ENCODE assay signal across 13 cellular contexts in the genomic region with DNA sequence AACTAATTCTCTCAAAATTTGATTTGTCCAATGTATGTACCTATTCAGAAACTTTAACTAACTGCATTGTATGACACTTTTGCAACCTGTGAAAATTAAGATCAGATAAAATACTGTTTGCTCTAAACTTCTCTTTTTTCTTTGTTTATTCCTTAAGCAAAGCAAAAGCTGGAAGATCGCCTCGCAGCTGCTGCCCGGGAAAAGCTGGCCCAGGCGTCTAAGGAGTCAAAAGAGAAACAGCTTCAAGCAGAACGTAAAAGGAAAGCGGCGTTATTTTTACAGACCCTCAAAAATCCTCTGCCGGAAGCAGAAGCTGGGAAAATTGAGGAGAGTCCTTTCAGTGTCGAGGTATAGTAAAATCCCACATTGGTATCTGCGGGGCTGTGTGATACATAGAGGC. TPM values are rescaled to one million over a fixed set of nuclear protein-coding genes. Genes with fewer than 3 reads are reported as not detected.
A peak's percentile ranks its signal among the peaks of the same experiment; 100 is the strongest.
DNase-seq lines count a peak whose midpoint lies in the region; ATAC-seq lines count a peak whose summit lies in the region.
"Had no signal": no experiment of that assay in that cellular context is flagged by ENCODE, and none has a peak within 500 bp of the region (broad histone marks: within the 10 kb centered on the region; RNA-seq: fewer than 3 reads in every experiment).

No MANE protein-coding gene starts in this region.

- peaks cover 16% of the 10 kb centered on the region for H3K4me1 Mint-ChIP-seq in stimulated activated memory B cell treated with anti-CD40 and anti-IgM and Interleukin-4, amounts not matched to agents 10 μg/mL and 1 μg/mL and 100 μg/mL, for 72 hours
- H3K4me1 Mint-ChIP-seq in activated CD4-positive, alpha-beta memory T cell treated with anti-CD3 and anti-CD28 coated beads, Interleukin-2, amount 10 ng/mL, durations not matched to agents 7 days and 5 days, result no peaks in the 10 kb centered on the region

- H3K27ac ChIP-seq in BLaER1 treated with 17β-estradiol and CSF1 and Interleukin-3, amounts not matched to agents 10 nM and 100 nM, result peak overlapping the region; percentile 61 to 97 (median 83)
- H3K27ac ChIP-seq in cingulate gyrus (ENCODE audit: low read depth, low read length), result peak overlapping the region; percentile 69

- no peak for ATAC-seq in stimulated activated memory B cell treated with anti-CD40 and anti-IgM and Interleukin-4, amounts not matched to agents 10 μg/mL and 1 μg/mL and 100 μg/mL, for 72 hours
- ATAC-seq in HG02763 (IDR thresholded peaks at IDR 0.05; ENCODE audit: unreplicated experiment), result no peak

- no peaks in the 10 kb centered on the region for H3K9me3 Mint-ChIP-seq in stimulated activated memory B cell treated with anti-CD40 and anti-IgM and Interleukin-4, amounts not matched to agents 10 μg/mL and 1 μg/mL and 100 μg/mL, for 72 hours
- no peaks in the 10 kb centered on the region for H3K9me3 Mint-ChIP-seq in activated CD4-positive, alpha-beta memory T cell treated with anti-CD3 and anti-CD28 coated beads, Interleukin-2, amount 10 ng/mL, durations not matched to agents 7 days and 5 days
- H3K9me3 Mint-ChIP-seq: CD4-positive, alpha-beta T cell had no signal

- H4K20me1 ChIP-seq in BLaER1 treated with 17β-estradiol and CSF1 and Interleukin-3, amounts not matched to agents 10 nM and 100 nM, result peaks cover 0 to 76% (median 10%) of the 10 kb centered on the region in 11 experiments; a peak in 9 of 22 replicates

- peak overlapping the region in 9 of 10 experiments; percentile 15 to 51 (median 31); a peak in 12 of 20 replicates for H3K4me3 ChIP-seq in BLaER1 treated with 17β-estradiol and CSF1 and Interleukin-3, amounts not matched to agents 10 nM and 100 nM

- peak; percentile 5 for DNase-seq in medulla oblongata (ENCODE audit: extremely low spot score)
- no peak for DNase-seq in activated CD4-positive, alpha-beta memory T cell treated with anti-CD3 and anti-CD28 coated beads, Interleukin-2, amount 10 ng/mL, durations not matched to agents 7 days and 5 days
- no peak for DNase-seq in RPMI8226
- DNase-seq: C1 segment of cervical spinal cord; Calu3; CD4-positive, alpha-beta T cell; DND-41; GDM1; IMR-90 had no signal

- peaks cover 62% of the 10 kb centered on the region for H3K36me3 Mint-ChIP-seq in stimulated activated memory B cell treated with anti-CD40 and anti-IgM and Interleukin-4, amounts not matched to agents 10 μg/mL and 1 μg/mL and 100 μg/mL, for 72 hours
- peaks cover 48% of the 10 kb centered on the region for H3K36me3 Mint-ChIP-seq in activated CD4-positive, alpha-beta memory T cell treated with anti-CD3 and anti-CD28 coated beads, Interleukin-2, amount 10 ng/mL, durations not matched to agents 7 days and 5 days (ENCODE audit: low read depth)

- peak overlapping the region; percentile 78 to 98 (median 92) for H3K4me2 ChIP-seq in BLaER1 treated with 17β-estradiol and CSF1 and Interleukin-3, amounts not matched to agents 10 nM and 100 nM

- POLR2A ChIA-PET in activated CD4-positive, alpha-beta memory T cell treated with anti-CD3 and anti-CD28 coated beads, Interleukin-2, amount 10 ng/mL, durations not matched to agents 7 days and 5 days (lab: Charles Lee), result no interaction called here

- peaks cover 55 to 88% (median 75%) of the 10 kb centered on the region in 11 experiments for H3K36me3 ChIP-seq in BLaER1 treated with 17β-estradiol and CSF1 and Interleukin-3, amounts not matched to agents 10 nM and 100 nM

- H3K4me1 ChIP-seq in BLaER1 treated with 17β-estradiol and CSF1 and Interleukin-3, amounts not matched to agents 10 nM and 100 nM, result peaks cover 60 to 82% (median 77%) of the 10 kb centered on the region in 10 experiments

- no peaks in the 10 kb centered on the region for H3K9me3 ChIP-seq in BLaER1 treated with 17β-estradiol and CSF1 and Interleukin-3, amounts not matched to agents 10 nM and 100 nM (replicated peaks in 1 of 11)

- H3K4me3 Mint-ChIP-seq in stimulated activated memory B cell treated with anti-CD40 and anti-IgM and Interleukin-4, amounts not matched to agents 10 μg/mL and 1 μg/mL and 100 μg/mL, for 72 hours, result no peak overlapping the region
- H3K4me3 Mint-ChIP-seq in activated CD4-positive, alpha-beta memory T cell treated with anti-CD3 and anti-CD28 coated beads, Interleukin-2, amount 10 ng/mL, durations not matched to agents 7 days and 5 days, result no peak overlapping the region
- H3K4me3 Mint-ChIP-seq: CD4-positive, alpha-beta T cell had no signal

- H3K9ac ChIP-seq in BLaER1 treated with 17β-estradiol and CSF1 and Interleukin-3, amounts not matched to agents 10 nM and 100 nM, result peak overlapping the region; percentile 61 to 77 (median 67)

- H3K27ac Mint-ChIP-seq in stimulated activated memory B cell treated with anti-CD40 and anti-IgM and Interleukin-4, amounts not matched to agents 10 μg/mL and 1 μg/mL and 100 μg/mL, for 72 hours, result peak overlapping the region; percentile 57
- H3K27ac Mint-ChIP-seq in activated CD4-positive, alpha-beta memory T cell treated with anti-CD3 and anti-CD28 coated beads, Interleukin-2, amount 10 ng/mL, durations not matched to agents 7 days and 5 days, result no peak overlapping the region
- H3K27ac Mint-ChIP-seq: CD4-positive, alpha-beta T cell had no signal

- CTCF ChIA-PET in activated CD4-positive, alpha-beta memory T cell treated with anti-CD3 and anti-CD28 coated beads, Interleukin-2, amount 10 ng/mL, durations not matched to agents 7 days and 5 days (lab: Charles Lee), result no interaction called here

- H3K27me3 ChIP-seq in BLaER1 treated with 17β-estradiol and CSF1 and Interleukin-3, amounts not matched to agents 10 nM and 100 nM, result no peaks in the 10 kb centered on the region

- H3K27me3 Mint-ChIP-seq in stimulated activated memory B cell treated with anti-CD40 and anti-IgM and Interleukin-4, amounts not matched to agents 10 μg/mL and 1 μg/mL and 100 μg/mL, for 72 hours, result no peaks in the 10 kb centered on the region
- H3K27me3 Mint-ChIP-seq in activated CD4-positive, alpha-beta memory T cell treated with anti-CD3 and anti-CD28 coated beads, Interleukin-2, amount 10 ng/mL, durations not matched to agents 7 days and 5 days, result no peaks in the 10 kb centered on the region
- H3K27me3 Mint-ChIP-seq: CD4-positive, alpha-beta T cell had no signal

RNA-seq across cellular contexts. Expression of gene SFSWAP, which starts 55.1 kb away (rescaled TPM):
- 10 to 100 TPM; 43.7 to 48.0 TPM for total RNA-seq in activated CD4-positive, alpha-beta memory T cell treated with anti-CD3 and anti-CD28 coated beads, Interleukin-2, amount 10 ng/mL, durations not matched to agents 7 days and 5 days
